ENCODE assay signal across 11 cellular contexts in genomic region chr1:172321429-172321828, GRCh38.
DNase-seq lines count a peak whose midpoint lies in the region; ATAC-seq and TF ChIP-seq lines count a peak whose summit lies in the region.
"Had no signal": no experiment of that assay in that cellular context is flagged by ENCODE, and none has a peak within 500 bp of the region (broad histone marks: within the 10 kb centered on the region; RNA-seq: fewer than 3 reads in every experiment).

No MANE protein-coding gene starts in this region.

- H3K9me3 Mint-ChIP-seq in Calu3 (ENCODE audit: low read depth, unreplicated experiment): no peaks in the 10 kb centered on the region

- peak overlapping the region; percentile 11 for H3K27ac ChIP-seq in vagina

- no peak for TF ChIP-seq POLR2A in vagina (IDR thresholded peaks at IDR 0.05)

- peak overlapping the region; percentile 87 for H3K9ac ChIP-seq in adipocyte (ENCODE audit: low read length)
- H3K9ac ChIP-seq: parathyroid adenoma had no signal

- H3K9me3 ChIP-seq in adipocyte (ENCODE audit: control insufficient read depth, low read length): no peaks in the 10 kb centered on the region
- no peaks in the 10 kb centered on the region for H3K9me3 ChIP-seq in vagina

- peaks cover 11% of the 10 kb centered on the region for H3K4me1 Mint-ChIP-seq in Calu3 (ENCODE audit: low read depth, unreplicated experiment)

- DNase-seq in NCI-H524 (lab: John Stamatoyannopoulos, UW) (peak; percentile 5 to 30), NCI-H524 treated with DMSO at 0.1 percent for 48 hours (lab: John Stamatoyannopoulos, UW) (no peak), adipocyte (ENCODE audit: low read depth) (peak; percentile 83), left ventricle myocardium superior (no peak), vagina (ENCODE audit: extremely low spot score in 2 of 2) (no peak), Calu3 (no peak), SIG-M5 treated with dmso at 0.1 percent for 504 hours (lab: John Stamatoyannopoulos, UW; ENCODE audit: unreplicated experiment) (no peak)
- DNase-seq: islet precursor cell, NCI-H345 had no signal

- H3K36me3 Mint-ChIP-seq in Calu3 (ENCODE audit: insufficient read depth, unreplicated experiment): no peaks in the 10 kb centered on the region

- CTCF ChIA-PET in Calu3 (lab: Charles Lee): interaction anchor here (1.0 to 1.8 kb wide), 2 partner anchors 78 to 211 kb away, joined by 3 to 11 read pairs; no protein-coding TSS in a partner anchor

- H3K27me3 Mint-ChIP-seq in Calu3 (ENCODE audit: unreplicated experiment): no peaks in the 10 kb centered on the region

- peak; percentile 65 for ATAC-seq in left ventricle myocardium superior
- no peak for ATAC-seq in HG03354 (IDR thresholded peaks at IDR 0.05; ENCODE audit: poor library complexity, severe bottlenecking, unreplicated experiment)

- H3K27ac Mint-ChIP-seq in Calu3 (ENCODE audit: unreplicated experiment): no peak overlapping the region

- H3K27me3 ChIP-seq in adipocyte (replicated peaks; ENCODE audit: control insufficient read depth, insufficient read depth, low read length) (no peaks in the 10 kb centered on the region), vagina (no peaks in the 10 kb centered on the region)

- intact Hi-C loops in left ventricle myocardium superior (cut with micrococcal nuclease): no loop called here
- intact Hi-C loops in vagina (cut with DNase I): no loop called here
- intact Hi-C loops in Calu3 (cut with micrococcal nuclease; ENCODE audit: unreplicated experiment): loop anchor here (10.0 kb wide), 1 partner anchor 227 kb away; no protein-coding TSS in a partner anchor

- H3K36me3 ChIP-seq in adipocyte (ENCODE audit: control insufficient read depth, insufficient read depth, low read length, severe bottlenecking) (no peaks in the 10 kb centered on the region), vagina (no peaks in the 10 kb centered on the region)

- peaks cover 44% of the 10 kb centered on the region for H3K4me1 ChIP-seq in adipocyte (ENCODE audit: control insufficient read depth, insufficient read depth, low read length)
- H3K4me1 ChIP-seq in vagina: peaks cover 30% of the 10 kb centered on the region
- H3K4me1 ChIP-seq: parathyroid adenoma had no signal

- TF ChIP-seq CTCF in vagina (IDR thresholded peaks at IDR 0.05) (no peak), Calu3 (IDR thresholded peaks at IDR 0.05; ENCODE audit: unreplicated experiment) (no peak)

- H3K4me3 Mint-ChIP-seq in Calu3 (ENCODE audit: low read depth, unreplicated experiment): no peak overlapping the region

- no TSS peak for BruUV-seq in Calu3 (replicated peaks; lab: Mats Ljungman, UMichigan)

- H3K4me3 ChIP-seq in adipocyte (ENCODE audit: low read length) (peak overlapping the region; percentile 72), vagina (peak overlapping the region in 1 of 2 donors; percentile 1)

Comparison
In these comparisons a context has a peak if more than half of its experiments do, and no peak if none do; other contexts are left out.
1. DNase-seq: peak in NCI-H524 (2 of 2) and adipocyte (single experiment); none in NCI-H524 treated with DMSO at 0.1 percent for 48 hours (single experiment), left ventricle myocardium superior (single experiment), vagina (0 of 2), Calu3 (single experiment) and SIG-M5 treated with dmso at 0.1 percent for 504 hours (single experiment).